Comparison of ENCODE assay signal across 8 cellular contexts in the genomic region with DNA sequence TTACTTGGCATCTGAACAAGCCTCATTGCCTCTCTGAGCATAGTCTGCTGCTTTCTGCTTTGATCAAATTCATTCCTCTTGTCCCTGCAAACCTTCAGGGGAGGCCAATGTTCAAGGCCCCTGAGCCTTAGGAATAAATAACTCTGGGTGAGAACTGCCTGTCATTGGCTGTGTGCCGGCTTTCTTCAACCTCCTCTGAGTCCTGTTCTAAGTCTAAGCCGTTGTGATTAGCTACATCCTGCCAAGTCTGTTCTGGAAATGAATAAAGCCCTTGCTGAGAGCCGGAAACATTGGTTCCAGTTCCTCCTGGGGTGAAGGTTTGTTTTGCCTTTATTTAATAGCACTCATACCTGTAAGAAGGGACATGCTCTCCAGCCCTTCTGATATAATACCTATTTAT. TPM values are rescaled to one million over a fixed set of nuclear protein-coding genes. Genes with fewer than 3 reads are reported as not detected.
DNase-seq lines count a peak whose midpoint lies in the region; ATAC-seq and TF ChIP-seq lines count a peak whose summit lies in the region.

No MANE protein-coding gene starts in this region.

- peaks cover 2 to 77% of the 10 kb centered on the region in 2 experiments for H3K79me1 ChIP-seq in IMR-90 (ENCODE audit: low read depth in 1 of 2, low read length in 2 of 2)

- dilution Hi-C loops in IMR-90 (cut with HindIII; ENCODE audit: low sequenced_read_pairs, unreplicated experiment): no loop called here

- no peaks in the 10 kb centered on the region for H3K9me3 Mint-ChIP-seq in activated naive CD4-positive, alpha-beta T cell treated with anti-CD3 and anti-CD28 coated beads for 36 hours

- peaks cover 6% of the 10 kb centered on the region; the same call in 1 of the 2 replicates for H3K36me3 ChIP-seq in IMR-90 (ENCODE audit: control insufficient read depth, insufficient read depth, low read length)
- H3K36me3 ChIP-seq in colonic mucosa: no peaks in the 10 kb centered on the region
- no peaks in the 10 kb centered on the region for H3K36me3 ChIP-seq in mucosa of descending colon (ENCODE audit: low read depth)

- WGBS in IMR-90 (ENCODE audit: extremely low coverage in 2 of 2, insufficient read length in 1 of 2), 2 experiments: no CpG with 5 or more reads among the region's 3 CpGs

- H2BK120ac ChIP-seq in IMR-90 (ENCODE audit: low read depth, low read length): no peak overlapping the region

- H3K27ac ChIP-seq in IMR-90 (ENCODE audit: insufficient read depth, low read length): no peak overlapping the region
- H3K27ac ChIP-seq in colonic mucosa: peak overlapping the region; percentile 37

- H3K9ac ChIP-seq in IMR-90 (ENCODE audit: low read depth, low read length) (no peak overlapping the region), colonic mucosa (ENCODE audit: low read depth in 2 of 2, low read length in 2 of 2) (peak overlapping the region in 1 of 2 donors; percentile 48)

- H3K9me1 ChIP-seq in IMR-90 (ENCODE audit: insufficient read depth, low read length): peaks cover 44% of the 10 kb centered on the region

- H3K14ac ChIP-seq in IMR-90 (replicated peaks; ENCODE audit: low read depth, low read length): no peak overlapping the region

- H2BK15ac ChIP-seq in IMR-90 (ENCODE audit: low read depth, low read length): no peak overlapping the region

- H2AK9ac ChIP-seq in IMR-90 (replicated peaks; ENCODE audit: low read depth, low read length, poor library complexity): no peak overlapping the region

- no peak overlapping the region for H3K56ac ChIP-seq in IMR-90 (ENCODE audit: extremely low read depth, insufficient read depth, low read length)

- no peak overlapping the region for H2AK5ac ChIP-seq in IMR-90 (ENCODE audit: low read depth, low read length)

- no peak for TF ChIP-seq POLR2A in IMR-90 (IDR thresholded peaks at IDR 0.05; ENCODE audit: low read depth, low read length)
- no peak for TF ChIP-seq POLR2A in erythroblast (IDR thresholded peaks at IDR 0.05; ENCODE audit: low read length)

- CTCF ChIA-PET in activated naive CD4-positive, alpha-beta T cell treated with anti-CD3 and anti-CD28 coated beads for 36 hours (lab: Charles Lee): interaction anchor here (1.2 kb wide), 1 partner anchor 18 kb away, joined by 3 read pairs; no protein-coding TSS in a partner anchor
- CTCF ChIA-PET in IMR-90 (lab: Yijun Ruan, JAX): no interaction called here

- H3K4ac ChIP-seq in IMR-90 (ENCODE audit: low read depth, low read length): no peak overlapping the region

- H3K27me3 ChIP-seq in IMR-90 (ENCODE audit: control insufficient read depth, insufficient read depth, low read length) (no peaks in the 10 kb centered on the region), colonic mucosa (no peaks in the 10 kb centered on the region)

- DNase-seq in activated naive CD4-positive, alpha-beta T cell treated with anti-CD3 and anti-CD28 coated beads for 36 hours: peak; percentile 53
- no peak for DNase-seq in activated naive CD4-positive, alpha-beta T cell treated with Interleukin-2 at 50 U/mL for 16 hours
- peak; percentile 35 for DNase-seq in IMR-90
- DNase-seq in colonic mucosa: peak; percentile 45
- peak in 1 of 3 donors; percentile 38 for DNase-seq in mucosa of descending colon
- no peak for DNase-seq in erythroblast (lab: John Stamatoyannopoulos, UW)
- DNase-seq in NCI-H1436 (lab: John Stamatoyannopoulos, UW): no peak
- DNase-seq in activated CD8-positive, alpha-beta memory T cell treated with anti-CD3 and anti-CD28 coated beads for 24 hours: no peak

- ATAC-seq in IMR-90 (ENCODE audit: low read depth): peak; percentile 41
- ATAC-seq in mucosa of descending colon: peak; percentile 54

- no peak overlapping the region for H2BK5ac ChIP-seq in IMR-90 (ENCODE audit: low read depth, low read length, poor library complexity, severe bottlenecking)

- BruUV-seq in IMR-90 (replicated peaks; lab: Mats Ljungman, UMichigan): no TSS peak

- TF ChIP-seq RAD21 in IMR-90 (IDR thresholded peaks at IDR 0.05; ENCODE audit: low read length): no peak

- H3K36me3 Mint-ChIP-seq in activated naive CD4-positive, alpha-beta T cell treated with anti-CD3 and anti-CD28 coated beads for 36 hours (ENCODE audit: low read depth): peaks cover 18% of the 10 kb centered on the region

- H3K4me1 ChIP-seq in IMR-90 (ENCODE audit: control insufficient read depth, insufficient read depth, low read length) (peaks cover 3% of the 10 kb centered on the region; the same call in 1 of the 2 replicates), colonic mucosa (peaks cover 51% of the 10 kb centered on the region), mucosa of descending colon (ENCODE audit: low read depth) (peaks cover 80% of the 10 kb centered on the region)

- H3K27ac Mint-ChIP-seq in activated naive CD4-positive, alpha-beta T cell treated with anti-CD3 and anti-CD28 coated beads for 36 hours: peak overlapping the region; percentile 88

- H3K4me3 Mint-ChIP-seq in activated naive CD4-positive, alpha-beta T cell treated with anti-CD3 and anti-CD28 coated beads for 36 hours: no peak overlapping the region

- no peak overlapping the region for H3K4me2 ChIP-seq in IMR-90 (ENCODE audit: low read depth, low read length)

- H2AFZ ChIP-seq in IMR-90 (replicated peaks; ENCODE audit: low read length, poor library complexity): no peak overlapping the region

- H3K9me3 ChIP-seq in IMR-90 (ENCODE audit: control insufficient read depth, insufficient read depth, low read length) (no peaks in the 10 kb centered on the region), colonic mucosa (no peaks in the 10 kb centered on the region), mucosa of descending colon (no peaks in the 10 kb centered on the region)

- H3K23ac ChIP-seq in IMR-90 (ENCODE audit: low read depth, low read length): no peak overlapping the region

- H2BK20ac ChIP-seq in IMR-90 (ENCODE audit: low read depth, low read length): no peak overlapping the region

- no peak overlapping the region for H3K18ac ChIP-seq in IMR-90 (ENCODE audit: low read depth, low read length)

- no peaks in the 10 kb centered on the region for H3K27me3 Mint-ChIP-seq in activated naive CD4-positive, alpha-beta T cell treated with anti-CD3 and anti-CD28 coated beads for 36 hours (ENCODE audit: low read depth)

- H3K4me3 ChIP-seq in IMR-90 (ENCODE audit: insufficient read depth, low read depth, low read length): no peak overlapping the region
- no peak overlapping the region for H3K4me3 ChIP-seq in colonic mucosa
- H3K4me3 ChIP-seq in mucosa of descending colon: no peak overlapping the region

- TF ChIP-seq CTCF in IMR-90 (conservative IDR thresholded peaks at IDR 0.05; ENCODE audit: low read depth, low read length) (no peak), colonic mucosa (IDR thresholded peaks at IDR 0.05) (no peak), mucosa of descending colon (IDR thresholded peaks at IDR 0.05) (no peak)

- H4K5ac ChIP-seq in IMR-90 (ENCODE audit: low read depth, low read length): no peak overlapping the region

- H4K20me1 ChIP-seq in IMR-90 (ENCODE audit: insufficient read depth, low read length): peaks cover 99% of the 10 kb centered on the region

- peaks cover 93% of the 10 kb centered on the region for H3K4me1 Mint-ChIP-seq in activated naive CD4-positive, alpha-beta T cell treated with anti-CD3 and anti-CD28 coated beads for 36 hours (ENCODE audit: low read depth)

- H4K91ac ChIP-seq in IMR-90 (ENCODE audit: insufficient read depth, low read depth, low read length): no peak overlapping the region

- in situ Hi-C loops in IMR-90 (cut with MboI; ENCODE audit: low sequenced_read_pairs): no loop called here

- H4K8ac ChIP-seq in IMR-90 (ENCODE audit: low read depth in 2 of 2, low read length in 2 of 2): no peak overlapping the region

- POLR2A ChIA-PET in IMR-90 (lab: Charles Lee; ENCODE audit: unreplicated experiment): no interaction called here

- intact Hi-C loops in activated naive CD4-positive, alpha-beta T cell treated with anti-CD3 and anti-CD28 coated beads for 36 hours (cut with micrococcal nuclease): no loop called here
- intact Hi-C loops in IMR-90 (cut with micrococcal nuclease): no loop called here
- intact Hi-C loops in colonic mucosa (cut with DNase I): no loop called here
- intact Hi-C loops in mucosa of descending colon (cut with DNase I, micrococcal nuclease): no loop called here

TF ChIP-seq in IMR-90, 13 proteins besides CTCF, POLR2A, EP300 and RAD21:
- TF ChIP-seq CEBPB (IDR thresholded peaks at IDR 0.05; ENCODE audit: low read depth, low read length): no peak
- no peak for TF ChIP-seq FOS (IDR thresholded peaks at IDR 0.05; ENCODE audit: low read depth, low read length)

RNA-seq across cellular contexts. Expression of gene RNF4, which starts 13.8 kb away (rescaled TPM):
- 10 to 100 TPM; 69.2 to 73.1 TPM for total RNA-seq in activated naive CD4-positive, alpha-beta T cell treated with anti-CD3 and anti-CD28 coated beads for 36 hours
- total RNA-seq in IMR-90 (2012; rRNA removed) (63.8 and 64.4 TPM in 2 replicates), colonic mucosa (10 to 100 TPM; 50.1 to 51.1 TPM), mucosa of descending colon (10 to 100 TPM; 48.0 to 55.1 (median 51.9) TPM)
- polyA plus RNA-seq in IMR-90 (2012; rRNA removed): 70.1 and 73.8 TPM in 2 replicates
- 35.3 and 42.3 TPM in 2 replicates for polyA plus RNA-seq in IMR-90 (2012; cell fraction: cytosol; rRNA removed)
- 35.1 and 60.0 TPM in 2 replicates for polyA plus RNA-seq in IMR-90 (2012; cell fraction: nucleus; rRNA removed; ENCODE audit: low replicate concordance)

RNA-seq across cellular contexts. Expression of gene FAM193A, which starts 53.8 kb away (rescaled TPM):
- total RNA-seq in activated naive CD4-positive, alpha-beta T cell treated with anti-CD3 and anti-CD28 coated beads for 36 hours: 10 to 100 TPM; 20.1 to 20.4 TPM
- total RNA-seq in IMR-90 (2012; rRNA removed): 6.8 and 8.1 TPM in 2 replicates
- polyA plus RNA-seq in IMR-90 (2012; rRNA removed): 9.5 and 11.0 TPM in 2 replicates
- 7.7 and 8.2 TPM in 2 replicates for polyA plus RNA-seq in IMR-90 (2012; cell fraction: cytosol; rRNA removed)
- polyA plus RNA-seq in IMR-90 (2012; cell fraction: nucleus; rRNA removed; ENCODE audit: low replicate concordance): 35.7 and 38.6 TPM in 2 replicates
- total RNA-seq in colonic mucosa: 10 to 100 TPM; 18.0 to 25.8 TPM
- total RNA-seq in mucosa of descending colon: 10 to 100 TPM; 26.7 to 35.2 (median 28.6) TPM

Comparison
In these comparisons a context has a peak if more than half of its experiments do, and no peak if none do; other contexts are left out.
1. DNase-seq: peak in activated naive CD4-positive, alpha-beta T cell treated with anti-CD3 and anti-CD28 coated beads for 36 hours (single experiment), IMR-90 (single experiment) and colonic mucosa (single experiment); none in activated naive CD4-positive, alpha-beta T cell treated with Interleukin-2 at 50 U/mL for 16 hours (single experiment), erythroblast (0 of 2), NCI-H1436 (single experiment) and activated CD8-positive, alpha-beta memory T cell treated with anti-CD3 and anti-CD28 coated beads for 24 hours (single experiment).